ENCODE assay signal across 12 cellular contexts in the genomic region with DNA sequence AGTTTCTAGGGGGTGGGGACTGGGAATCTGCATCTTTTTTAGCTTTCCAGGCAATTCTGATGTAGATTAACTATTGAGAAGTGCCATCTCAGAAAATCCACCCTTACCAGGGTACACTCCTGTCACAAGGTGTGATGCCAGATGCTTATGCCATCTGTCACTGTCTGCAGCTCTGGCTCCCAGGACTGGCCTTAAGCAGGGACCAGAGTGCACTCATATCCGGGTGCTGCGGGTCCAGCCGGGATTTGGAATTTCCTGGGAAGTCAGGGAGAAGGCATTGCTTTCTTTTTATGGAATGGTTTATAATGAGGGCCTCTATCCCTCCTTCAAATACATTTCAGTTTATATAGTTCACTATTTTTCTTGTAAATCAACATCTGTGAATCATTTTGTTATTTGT.
"Had no signal": no experiment of that assay in that cellular context is flagged by ENCODE, and none has a peak within 500 bp of the region (broad histone marks: within the 10 kb centered on the region; RNA-seq: fewer than 3 reads in every experiment).

No MANE protein-coding gene starts in this region.

- DNase-seq: activated CD4-positive, alpha-beta T cell treated with anti-CD3 and anti-CD28 coated beads for 1 hour; activated CD4-positive, alpha-beta T cell treated with anti-CD3 and anti-CD28 coated beads, Interleukin-2, amount 50 U/mL, for 4 hours; activated naive CD4-positive, alpha-beta T cell; activated T-cell treated with anti-CD3 and anti-CD28 coated beads for 4 hours; aorta; endodermal cell; stimulated activated CD4-positive, alpha-beta T cell treated with anti-CD3 and anti-CD28 coated beads, Interleukin-12 subunit alpha, Interleukin-12 subunit beta, amount 100 ng/mL, for 4 hours; uterus had no signal

- H3K27ac Mint-ChIP-seq: endodermal cell; neural progenitor cell; stimulated activated effector memory CD8-positive, alpha-beta T cell treated with anti-CD3 and anti-CD28 coated beads, Interleukin-12 subunit alpha, Interleukin-12 subunit beta, amount 100 ng/mL, for 72 hours had no signal

- H3K36me3 Mint-ChIP-seq: neural progenitor cell; stimulated activated effector memory CD8-positive, alpha-beta T cell treated with anti-CD3 and anti-CD28 coated beads, Interleukin-12 subunit alpha, Interleukin-12 subunit beta, amount 100 ng/mL, for 72 hours had no signal

- H3K9me3 Mint-ChIP-seq: endodermal cell; stimulated activated effector memory CD8-positive, alpha-beta T cell treated with anti-CD3 and anti-CD28 coated beads, Interleukin-12 subunit alpha, Interleukin-12 subunit beta, amount 100 ng/mL, for 72 hours had no signal

- H3K4me1 Mint-ChIP-seq: endodermal cell had no signal

- ATAC-seq: gastroesophageal sphincter; left lobe of liver; stimulated activated effector memory CD8-positive, alpha-beta T cell treated with anti-CD3 and anti-CD28 coated beads, Interleukin-12 subunit alpha, Interleukin-12 subunit beta, amount 100 ng/mL, for 72 hours had no signal

- H3K4me3 Mint-ChIP-seq: endodermal cell; neural progenitor cell; stimulated activated effector memory CD8-positive, alpha-beta T cell treated with anti-CD3 and anti-CD28 coated beads, Interleukin-12 subunit alpha, Interleukin-12 subunit beta, amount 100 ng/mL, for 72 hours had no signal
